In the genomic region with DNA sequence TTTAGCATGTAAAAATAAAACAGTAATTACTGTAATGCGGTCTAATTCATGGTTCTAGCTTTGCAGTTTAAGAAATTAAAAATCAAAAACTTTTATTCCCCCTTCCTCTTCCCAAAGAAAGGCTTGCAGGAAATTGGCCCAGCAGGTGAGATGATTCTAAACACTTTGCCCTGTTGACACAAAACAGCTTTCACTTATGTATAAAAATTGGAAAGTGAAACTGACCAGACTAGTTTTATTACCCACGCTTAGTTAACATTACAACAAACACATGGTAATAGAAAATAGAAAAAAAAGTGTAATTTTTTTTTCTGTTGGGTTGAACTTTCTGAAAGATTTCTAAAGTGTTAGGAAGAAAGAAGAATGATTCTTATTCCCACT, we compare ENCODE assay signal across 9 cellular contexts. TPM values are rescaled to one million over a fixed set of nuclear protein-coding genes. Genes with fewer than 3 reads are reported as not detected.
A peak's percentile ranks its signal among the peaks of the same experiment; 100 is the strongest.
DNase-seq lines count a peak whose midpoint lies in the region; TF ChIP-seq lines count a peak whose summit lies in the region.
"Had no signal": no experiment of that assay in that cellular context is flagged by ENCODE, and none has a peak within 500 bp of the region (broad histone marks: within the 10 kb centered on the region; RNA-seq: fewer than 3 reads in every experiment).

No MANE protein-coding gene starts in this region.

- H3K36me3 ChIP-seq in left ventricle myocardium inferior (no peaks in the 10 kb centered on the region), mesenchymal stem cell (ENCODE audit: control insufficient read depth in 1 of 2, insufficient read depth in 2 of 2, low read depth in 1 of 2, low read length in 2 of 2) (no peaks in the 10 kb centered on the region), vagina (no peaks in the 10 kb centered on the region)

- H3K4me2 ChIP-seq in mesenchymal stem cell (ENCODE audit: low read length, poor library complexity, severe bottlenecking): no peak overlapping the region

- TF ChIP-seq POLR2A in vagina (IDR thresholded peaks at IDR 0.05): no peak

- no peak overlapping the region for H3K14ac ChIP-seq in mesenchymal stem cell (ENCODE audit: low read length in 2 of 2)

- no peak overlapping the region for H2BK15ac ChIP-seq in mesenchymal stem cell (ENCODE audit: low read depth, poor library complexity, severe bottlenecking)

- peaks cover 14% of the 10 kb centered on the region for H3K27me3 Mint-ChIP-seq in brain

- DNase-seq in left ventricle myocardium inferior (no peak), cardiac septum (ENCODE audit: low spot score) (no peak), mesenchymal stem cell (peak; percentile 40), vagina (ENCODE audit: extremely low spot score in 2 of 2) (no peak), foreskin melanocyte (no peak), NCI-H2081 treated with DMSO at 0.1 percent for 48 hours (lab: John Stamatoyannopoulos, UW) (no peak), OCI-M1 (lab: John Stamatoyannopoulos, UW) (no peak)
- DNase-seq: kidney glomerular epithelial cell had no signal

- peak overlapping the region; percentile 96 for H3K27ac ChIP-seq in left ventricle myocardium inferior (replicated peaks)
- H3K27ac ChIP-seq in mesenchymal stem cell (ENCODE audit: low read length, poor library complexity, severe bottlenecking): peak overlapping the region; percentile 96
- H3K27ac ChIP-seq in vagina: peak overlapping the region; percentile 91

- intact Hi-C loops in left ventricle myocardium inferior (cut with micrococcal nuclease) (no loop called here), cardiac septum (cut with DNase I) (loop anchor here (2.0 to 5.0 kb wide), 4 partner anchors 43 to 280 kb away; no protein-coding TSS in a partner anchor), vagina (cut with DNase I) (no loop called here)

- no peak overlapping the region for H2BK120ac ChIP-seq in mesenchymal stem cell (ENCODE audit: low read depth, low read length)

- H4K91ac ChIP-seq in mesenchymal stem cell (ENCODE audit: low read length): no peak overlapping the region

- H4K8ac ChIP-seq in mesenchymal stem cell (ENCODE audit: low read length): no peak overlapping the region

- H3K4ac ChIP-seq in mesenchymal stem cell (ENCODE audit: low read depth in 1 of 2, low read length in 2 of 2): no peak overlapping the region

- no peak overlapping the region for H2BK12ac ChIP-seq in mesenchymal stem cell (ENCODE audit: low read length in 2 of 2)

- H3K9ac ChIP-seq in mesenchymal stem cell (ENCODE audit: low read length): peak overlapping the region; percentile 94

- H3K9me3 ChIP-seq in left ventricle myocardium inferior (replicated peaks) (no peaks in the 10 kb centered on the region), mesenchymal stem cell (ENCODE audit: control insufficient read depth, low read length) (no peaks in the 10 kb centered on the region), vagina (no peaks in the 10 kb centered on the region)

- no peaks in the 10 kb centered on the region for H3K36me3 Mint-ChIP-seq in brain

- H3K23ac ChIP-seq in mesenchymal stem cell (ENCODE audit: low read length in 2 of 2): no peak overlapping the region

- peaks cover 58% of the 10 kb centered on the region for H3K4me1 ChIP-seq in left ventricle myocardium inferior
- H3K4me1 ChIP-seq in mesenchymal stem cell (ENCODE audit: control insufficient read depth, insufficient read depth, low read depth, low read length): peaks cover 4% of the 10 kb centered on the region
- peaks cover 30% of the 10 kb centered on the region for H3K4me1 ChIP-seq in vagina

- no peak overlapping the region for H2AFZ ChIP-seq in mesenchymal stem cell (ENCODE audit: low read depth, low read length)

- H3K27me3 ChIP-seq in left ventricle myocardium inferior (ENCODE audit: low read depth) (no peaks in the 10 kb centered on the region), mesenchymal stem cell (ENCODE audit: control insufficient read depth in 1 of 2, insufficient read depth in 1 of 2, low read length in 2 of 2) (no peaks in the 10 kb centered on the region), vagina (no peaks in the 10 kb centered on the region)

- H3K4me1 Mint-ChIP-seq in brain: peaks cover 54% of the 10 kb centered on the region

- peak overlapping the region; percentile 98 for H3K4me3 ChIP-seq in left ventricle myocardium inferior
- peak overlapping the region in 1 of 2 experiments; percentile 93 for H3K4me3 ChIP-seq in mesenchymal stem cell (ENCODE audit: insufficient read depth in 1 of 2, low read depth in 1 of 2, low read length in 2 of 2)
- H3K4me3 ChIP-seq in vagina: peak overlapping the region; percentile 44 to 97

- no peak overlapping the region for H2BK5ac ChIP-seq in mesenchymal stem cell (ENCODE audit: low read depth, low read length, poor library complexity, severe bottlenecking)

- no peak for TF ChIP-seq CTCF in left ventricle myocardium inferior (IDR thresholded peaks at IDR 0.05; ENCODE audit: borderline replicate concordance)
- TF ChIP-seq CTCF in brain (conservative IDR thresholded peaks at IDR 0.05): no peak
- TF ChIP-seq CTCF in vagina (IDR thresholded peaks at IDR 0.05): no peak

- no peak overlapping the region for H3K18ac ChIP-seq in mesenchymal stem cell (ENCODE audit: low read depth in 1 of 2, low read length in 2 of 2)

- peak overlapping the region; percentile 95 to 99 (median 98) for H3K4me3 Mint-ChIP-seq in brain

- peaks cover 0 to 4% (median under 1%) of the 10 kb centered on the region in 5 experiments for H3K9me3 Mint-ChIP-seq in brain

- peak overlapping the region; percentile 94 to 100 (median 99) for H3K27ac Mint-ChIP-seq in brain

- no CpG with 5 or more reads among the region's 2 CpGs for WGBS in mesenchymal stem cell

- no peak overlapping the region for H2AK5ac ChIP-seq in mesenchymal stem cell (ENCODE audit: low read length, severe bottlenecking)

- H3K79me1 ChIP-seq in mesenchymal stem cell (replicated peaks; ENCODE audit: low read length, poor library complexity, severe bottlenecking): no peaks in the 10 kb centered on the region

RNA-seq across cellular contexts. Expression of gene CCDC6, which starts 1.2 kb away (rescaled TPM):
- total RNA-seq in left ventricle myocardium inferior: 16.4 TPM
- 20.0 TPM for total RNA-seq in cardiac septum
- polyA plus RNA-seq in brain (ENCODE audit: insufficient read depth, low read depth, low replicate concordance): 11.4 TPM
- 29.8 TPM for polyA plus RNA-seq in mesenchymal stem cell (2013, experiment 1 of 2)
- 30.0 TPM for polyA plus RNA-seq in mesenchymal stem cell (2013, experiment 2 of 2)
- 47.4 TPM for total RNA-seq in vagina
